In the genomic region with DNA sequence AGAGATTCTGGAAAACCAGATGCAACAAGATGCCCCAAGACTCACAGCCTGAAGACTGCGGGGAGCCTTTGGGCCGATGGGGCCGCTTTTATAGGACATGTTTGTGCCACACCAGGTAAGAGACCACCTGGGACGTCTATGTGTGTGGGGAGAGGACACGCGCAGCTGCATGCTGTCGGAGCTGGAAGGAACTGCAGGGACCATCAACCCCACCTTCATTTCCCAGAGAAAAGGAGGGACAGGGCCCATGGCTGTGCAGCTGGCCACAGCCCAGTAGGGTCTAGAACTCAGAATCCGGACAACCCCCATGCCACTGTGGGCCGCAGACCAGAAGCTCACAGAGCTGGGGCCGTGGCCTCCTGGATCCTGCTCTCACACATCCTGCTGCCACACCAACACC, we compare ENCODE assay signal across 20 cellular contexts.
A peak's percentile ranks its signal among the peaks of the same experiment; 100 is the strongest.
DNase-seq lines count a peak whose midpoint lies in the region; ATAC-seq and TF ChIP-seq lines count a peak whose summit lies in the region.
"Had no signal": no experiment of that assay in that cellular context is flagged by ENCODE, and none has a peak within 500 bp of the region (broad histone marks: within the 10 kb centered on the region; RNA-seq: fewer than 3 reads in every experiment).

No MANE protein-coding gene starts in this region.

- H3K9ac ChIP-seq in endodermal cell (ENCODE audit: extremely low read depth, low read length, poor library complexity, severe bottlenecking), result no peak overlapping the region
- H3K9ac ChIP-seq: BLaER1 had no signal

- TF ChIP-seq POLR2A in spleen (IDR thresholded peaks at IDR 0.05), result no peak

- 89 to 95% (median 94%) methylated on average over 9 to 10 of the region's 10 CpGs for WGBS in spleen, 5 donors
- WGBS in endodermal cell (ENCODE audit: insufficient coverage in 1 of 2, insufficient read length in 1 of 2), 2 experiments, result 93 to 96% methylated on average over 3 to 10 of the region's 10 CpGs

- TF ChIP-seq CTCF in endothelial cell (IDR thresholded peaks at IDR 0.05; ENCODE audit: unreplicated experiment) (no peak), spleen (IDR thresholded peaks at IDR 0.05 in 8 of 11, conservative IDR thresholded peaks at IDR 0.05 in 3 of 11) (no peak), endodermal cell (conservative IDR thresholded peaks at IDR 0.05) (no peak), foreskin keratinocyte (conservative IDR thresholded peaks at IDR 0.05) (no peak)

- peaks cover 10% of the 10 kb centered on the region for H3K4me1 Mint-ChIP-seq in T-helper 17 cell
- H3K4me1 Mint-ChIP-seq in endothelial cell (ENCODE audit: unreplicated experiment), result peaks cover 15% of the 10 kb centered on the region
- no peaks in the 10 kb centered on the region for H3K4me1 Mint-ChIP-seq in endodermal cell

- peak overlapping the region; percentile 34 for H3K27ac Mint-ChIP-seq in T-helper 17 cell
- H3K27ac Mint-ChIP-seq in endothelial cell (ENCODE audit: unreplicated experiment), result no peak overlapping the region
- no peak overlapping the region for H3K27ac Mint-ChIP-seq in endodermal cell

- H3K27me3 Mint-ChIP-seq in T-helper 17 cell (no peaks in the 10 kb centered on the region), endothelial cell (ENCODE audit: unreplicated experiment) (peaks cover 8% of the 10 kb centered on the region), endodermal cell (ENCODE audit: insufficient read depth) (no peaks in the 10 kb centered on the region)
- H3K27me3 Mint-ChIP-seq: CD8-positive, alpha-beta memory T cell had no signal

- H3K27ac ChIP-seq in spleen, result no peak overlapping the region
- H3K27ac ChIP-seq in endodermal cell (ENCODE audit: low read depth, low read length), result no peak overlapping the region
- no peak overlapping the region for H3K27ac ChIP-seq in foreskin keratinocyte
- H3K27ac ChIP-seq: BLaER1, HL-60 had no signal

- DNase-seq in Right ventricle myocardium superior (peak; percentile 24), left cardiac atrium (no peak), T-helper 17 cell (no peak), endothelial cell (ENCODE audit: low spot score) (no peak), spleen (peak; percentile 52), endodermal cell (no peak), foreskin keratinocyte (no peak), activated gamma-delta T cell (lab: John Stamatoyannopoulos, UW) (no peak)
- DNase-seq: 8988T; CD8-positive, alpha-beta memory T cell; COR-L47; DMS 273 treated with DMSO at 0.1 percent for 48 hours; DMS53; DND-41; EL; HCEC 1CT; IMR-90 had no signal

- H3K36me3 Mint-ChIP-seq in T-helper 17 cell (ENCODE audit: low read depth), result peaks cover 4% of the 10 kb centered on the region
- H3K36me3 Mint-ChIP-seq in endothelial cell (ENCODE audit: low read depth, unreplicated experiment), result peaks cover 46% of the 10 kb centered on the region
- peaks cover 36% of the 10 kb centered on the region for H3K36me3 Mint-ChIP-seq in endodermal cell (ENCODE audit: low read depth)
- H3K36me3 Mint-ChIP-seq: CD8-positive, alpha-beta memory T cell had no signal

- H3K9me3 Mint-ChIP-seq in endothelial cell (ENCODE audit: unreplicated experiment) (no peaks in the 10 kb centered on the region), endodermal cell (no peaks in the 10 kb centered on the region)
- H3K9me3 Mint-ChIP-seq: CD8-positive, alpha-beta memory T cell had no signal

- intact Hi-C loops in Right ventricle myocardium superior (cut with DNase I) (no loop called here), left cardiac atrium (cut with DNase I) (no loop called here), spleen (cut with DNase I; ENCODE audit: low total_unique reads) (no loop called here)

- H3K9me3 ChIP-seq in T-helper 17 cell (ENCODE audit: control insufficient read depth, low read length, poor library complexity, severe bottlenecking), result no peaks in the 10 kb centered on the region
- no peaks in the 10 kb centered on the region for H3K9me3 ChIP-seq in spleen
- H3K9me3 ChIP-seq in endodermal cell (ENCODE audit: control insufficient read depth, low read length), result peaks cover 9% of the 10 kb centered on the region

- H3K36me3 ChIP-seq in spleen, result peaks cover 0 to 87% (median 1%) of the 10 kb centered on the region in 6 donors
- H3K36me3 ChIP-seq in endodermal cell (ENCODE audit: control insufficient read depth, insufficient read depth, low read length), result peaks cover 21% of the 10 kb centered on the region

- H3K4me3 ChIP-seq in spleen (no peak overlapping the region), endodermal cell (ENCODE audit: low read length) (no peak overlapping the region)
- H3K4me3 ChIP-seq: BLaER1, GM12878 had no signal

- H3K4me3 Mint-ChIP-seq in T-helper 17 cell, result no peak overlapping the region
- peak overlapping the region; percentile 20 for H3K4me3 Mint-ChIP-seq in endothelial cell (ENCODE audit: unreplicated experiment)
- H3K4me3 Mint-ChIP-seq in endodermal cell, result no peak overlapping the region
- H3K4me3 Mint-ChIP-seq: CD8-positive, alpha-beta memory T cell had no signal

- ATAC-seq in Right ventricle myocardium superior (ENCODE audit: poor library complexity) (no peak), left cardiac atrium (no peak), T-helper 17 cell (no peak), foreskin keratinocyte (no peak)
- ATAC-seq: GM12878 had no signal

- peaks cover 0 to 14% (median 10%) of the 10 kb centered on the region in 6 donors for H3K4me1 ChIP-seq in spleen
- H3K4me1 ChIP-seq in endodermal cell (ENCODE audit: control insufficient read depth, insufficient read depth, low read length), result no peaks in the 10 kb centered on the region
- no peaks in the 10 kb centered on the region for H3K4me1 ChIP-seq in foreskin keratinocyte

- no peaks in the 10 kb centered on the region for H3K27me3 ChIP-seq in spleen (replicated peaks in 1 of 7)
- H3K27me3 ChIP-seq in endodermal cell (ENCODE audit: control insufficient read depth, insufficient read depth, low read length, poor library complexity, severe bottlenecking), result no peaks in the 10 kb centered on the region
- no peaks in the 10 kb centered on the region for H3K27me3 ChIP-seq in foreskin keratinocyte
- H3K27me3 ChIP-seq: BLaER1 had no signal

Comparison
In these comparisons a context has a peak if more than half of its experiments do, and no peak if none do; other contexts are left out.
1. DNase-seq: peak in Right ventricle myocardium superior (single experiment) and spleen (single experiment); none in left cardiac atrium (single experiment), T-helper 17 cell (0 of 3), endothelial cell (single experiment), endodermal cell (single experiment), foreskin keratinocyte (0 of 2) and activated gamma-delta T cell (single experiment).